ENCODE assay signal across 9 cellular contexts in genomic region chr17:81911969-81912368, GRCh38. TPM values are rescaled to one million over a fixed set of nuclear protein-coding genes. Genes with fewer than 3 reads are reported as not detected.
DNase-seq lines count a peak whose midpoint lies in the region; TF ChIP-seq lines count a peak whose summit lies in the region.
"Had no signal": no experiment of that assay in that cellular context is flagged by ENCODE, and none has a peak within 500 bp of the region (broad histone marks: within the 10 kb centered on the region; RNA-seq: fewer than 3 reads in every experiment).

No MANE protein-coding gene starts in this region.

- H3K36me3 Mint-ChIP-seq in IgD-negative memory B cell = no peaks in the 10 kb centered on the region
- peaks cover 16% of the 10 kb centered on the region for H3K36me3 Mint-ChIP-seq in nephron progenitor cell (ENCODE audit: low read depth)

- H3K27ac ChIP-seq in breast epithelium = peak overlapping the region; percentile 20 to 66

- H3K4me3 Mint-ChIP-seq in IgD-negative memory B cell (peak overlapping the region; percentile 70 to 85 (median 70)), nephron progenitor cell (peak overlapping the region; percentile 47)

- intact Hi-C loops in breast epithelium (cut with DNase I; ENCODE audit: low total_unique reads) = no loop called here
- intact Hi-C loops in posterior cingulate gyrus (cut with DNase I) = no loop called here

- H3K36me3 ChIP-seq in BE2C = peaks cover 31% of the 10 kb centered on the region
- H3K36me3 ChIP-seq in breast epithelium = no peaks in the 10 kb centered on the region

- H3K27me3 ChIP-seq in BE2C = no peaks in the 10 kb centered on the region
- no peaks in the 10 kb centered on the region for H3K27me3 ChIP-seq in breast epithelium
- H3K27me3 ChIP-seq: pancreas had no signal

- TF ChIP-seq CTCF in BE2C (IDR thresholded peaks at IDR 0.05; ENCODE audit: low read depth, low read length) = no peak
- TF ChIP-seq CTCF in breast epithelium (IDR thresholded peaks at IDR 0.05) = no peak
- TF ChIP-seq CTCF in nephron progenitor cell (IDR thresholded peaks at IDR 0.05) = no peak

- peak overlapping the region; percentile 32; the same call in 1 of the 2 replicates for H3K4me3 ChIP-seq in BE2C (ENCODE audit: low read depth, low read length)
- peak overlapping the region in 2 of 3 donors; percentile 36 to 98 for H3K4me3 ChIP-seq in breast epithelium

- H3K4me1 Mint-ChIP-seq in IgD-negative memory B cell (peaks cover 5 to 12% (median 8%) of the 10 kb centered on the region in 3 donors), nephron progenitor cell (peaks cover 10% of the 10 kb centered on the region)

- peak overlapping the region; percentile 59 to 81 (median 81) for H3K27ac Mint-ChIP-seq in IgD-negative memory B cell
- H3K27ac Mint-ChIP-seq in nephron progenitor cell = no peak overlapping the region

- TF ChIP-seq POLR2A in breast epithelium (IDR thresholded peaks at IDR 0.05) = no peak

- H3K4me1 ChIP-seq in BE2C (peaks cover 3% of the 10 kb centered on the region; the same call in 1 of the 2 replicates), breast epithelium (peaks cover 2 to 13% of the 10 kb centered on the region in 2 donors)

- H3K9me3 ChIP-seq in BE2C (no peaks in the 10 kb centered on the region), breast epithelium (no peaks in the 10 kb centered on the region)
- H3K9me3 ChIP-seq: pancreas had no signal

- H3K27me3 Mint-ChIP-seq in IgD-negative memory B cell (no peaks in the 10 kb centered on the region), nephron progenitor cell (ENCODE audit: low read depth, poor library complexity) (peaks cover 6% of the 10 kb centered on the region)

- DNase-seq in BE2C (no peak), breast epithelium (ENCODE audit: low spot score in 2 of 2) (no peak), nephron progenitor cell (no peak), posterior cingulate gyrus (no peak), cerebellum (ENCODE audit: low spot score) (no peak), hippocampal formation (lab: John Stamatoyannopoulos, UW) (no peak)
- no peak for DNase-seq in stimulated activated CD4-positive, alpha-beta T cell treated with anti-CD3 and anti-CD28 coated beads, Interleukin-1b, Interleukin-23, amount 100 ng/mL, for 48 hours

- H3K9me3 Mint-ChIP-seq in IgD-negative memory B cell = no peaks in the 10 kb centered on the region
- H3K9me3 Mint-ChIP-seq in nephron progenitor cell = no peaks in the 10 kb centered on the region

RNA-seq across cellular contexts. Expression of gene PCYT2, which starts 0.8 kb away (rescaled TPM):
- 23.0 TPM for polyA plus RNA-seq in BE2C (2012; ENCODE audit: insufficient read depth, insufficient read length, low read depth)
- 20.0 TPM for polyA plus RNA-seq in IgD-negative memory B cell
- total RNA-seq in breast epithelium = 10 to 100 TPM; 22.9 to 69.4 (median 35.9) TPM
- 14.1 TPM for total RNA-seq in cerebellum

RNA-seq across cellular contexts. Expression of gene SIRT7, which starts 6.0 kb away (rescaled TPM):
- polyA plus RNA-seq in BE2C (2012; ENCODE audit: insufficient read depth, insufficient read length, low read depth) = 61.1 TPM
- polyA plus RNA-seq in IgD-negative memory B cell = 31.6 TPM
- 10 to 100 TPM; 20.6 to 27.2 (median 25.8) TPM for total RNA-seq in breast epithelium
- total RNA-seq in cerebellum = 9.9 TPM

RNA-seq across cellular contexts. Expression of gene NPB, which starts 9.9 kb away (rescaled TPM):
- 3.5 TPM for polyA plus RNA-seq in BE2C (2012; ENCODE audit: insufficient read depth, insufficient read length, low read depth)
- polyA plus RNA-seq in IgD-negative memory B cell = not detected
- total RNA-seq in breast epithelium = 1 to 10 TPM in 1 of 3 donors, not detected in 2; 2.0 TPM
- 2.8 TPM for total RNA-seq in cerebellum

RNA-seq across cellular contexts. Expression of gene MAFG, which starts 15.6 kb away (rescaled TPM):
- polyA plus RNA-seq in BE2C (2012; ENCODE audit: insufficient read depth, insufficient read length, low read depth) = 43.3 TPM
- polyA plus RNA-seq in IgD-negative memory B cell = 1.6 TPM
- 10 to 100 TPM; 12.3 to 15.2 (median 14.1) TPM for total RNA-seq in breast epithelium
- total RNA-seq in cerebellum = 9.0 TPM

RNA-seq across cellular contexts. Expression of gene ANAPC11, which starts 20.4 kb away (rescaled TPM):
- 729 TPM for polyA plus RNA-seq in BE2C (2012; ENCODE audit: insufficient read depth, insufficient read length, low read depth)
- 266 TPM for polyA plus RNA-seq in IgD-negative memory B cell
- 100 to 1,000 TPM in 2 of 3 donors, 10 to 100 TPM in 1; 99.7 to 127 (median 117) TPM for total RNA-seq in breast epithelium
- total RNA-seq in cerebellum = 41.7 TPM
